In the genomic region with DNA sequence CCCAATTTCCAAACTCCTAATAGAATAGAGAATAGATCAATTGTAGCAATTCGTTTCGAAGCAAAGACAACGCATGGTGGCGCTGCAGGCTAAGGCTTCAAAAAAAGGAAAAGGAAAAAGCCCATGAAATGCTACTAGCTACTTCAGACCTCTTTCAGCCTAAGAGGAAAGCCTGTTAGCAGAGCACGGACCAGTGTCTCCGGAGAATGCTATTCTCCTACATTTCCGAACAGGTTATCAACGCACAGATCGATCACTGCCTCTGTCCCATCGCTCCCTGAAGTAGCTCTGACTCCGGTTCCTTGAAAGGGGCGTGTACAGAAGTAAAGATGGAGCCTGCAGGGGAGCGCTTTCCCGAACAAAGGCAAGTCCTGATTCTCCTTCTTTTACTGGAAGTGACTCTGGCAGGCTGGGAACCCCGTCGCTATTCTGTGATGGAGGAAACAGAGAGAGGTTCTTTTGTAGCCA, we compare ENCODE assay signal across 8 cellular contexts. TPM values are rescaled to one million over a fixed set of nuclear protein-coding genes. Genes with fewer than 3 reads are reported as not detected.
DNase-seq lines count a peak whose midpoint lies in the region; ATAC-seq and TF ChIP-seq lines count a peak whose summit lies in the region.

Gene PCDHB15, plus strand, starts transcription at position 146 of the 468 bp plus-strand sequence. Its CDS starts 184 bp downstream, at position 330.

- no peaks in the 10 kb centered on the region for H3K36me3 ChIP-seq in BE2C
- H3K36me3 ChIP-seq in muscle layer of duodenum (ENCODE audit: control insufficient read depth in 1 of 2, insufficient read depth in 2 of 2, low read length in 2 of 2) = peaks cover 0 to 27% of the 10 kb centered on the region in 2 donors

- H3K9me3 ChIP-seq in BE2C = no peaks in the 10 kb centered on the region; the same call in 1 of the 2 replicates
- peaks cover 59 to 93% of the 10 kb centered on the region in 2 donors for H3K9me3 ChIP-seq in muscle layer of duodenum (ENCODE audit: control insufficient read depth in 1 of 2, low read length in 2 of 2)

- DNase-seq in BE2C = peak; percentile 33
- no peak for DNase-seq in coronary artery (ENCODE audit: low spot score)
- no peak for DNase-seq in NCI-H1092 (lab: John Stamatoyannopoulos, UW)
- DNase-seq in NCI-H1436 treated with DMSO at 0.1 percent for 48 hours (lab: John Stamatoyannopoulos, UW) = no peak
- DNase-seq in SKM-1 (lab: John Stamatoyannopoulos, UW; ENCODE audit: unreplicated experiment) = no peak

- ATAC-seq in HG03565 (IDR thresholded peaks at IDR 0.05; ENCODE audit: unreplicated experiment) = no peak

- TF ChIP-seq CTCF in BE2C (IDR thresholded peaks at IDR 0.05; ENCODE audit: low read depth, low read length) (peak; percentile 45), coronary artery (IDR thresholded peaks at IDR 0.05) (no peak)

- H3K4me3 ChIP-seq in BE2C (ENCODE audit: low read depth, low read length) (peak within 1 kb of the TSS; percentile 12; the same call in 1 of the 2 replicates), coronary artery (peak within 1 kb of the TSS; percentile 55), muscle layer of duodenum (ENCODE audit: low read depth in 1 of 2, low read length in 2 of 2) (peak within 1 kb of the TSS; percentile 31 to 69)

- peak within 1 kb of the TSS in 1 of 2 donors; percentile 11 for H3K27ac ChIP-seq in coronary artery
- H3K27ac ChIP-seq in muscle layer of duodenum (ENCODE audit: low read length) = no peak within 1 kb of the TSS

- no peak for TF ChIP-seq EP300 in Ishikawa (IDR thresholded peaks at IDR 0.05; ENCODE audit: borderline replicate concordance)

- H3K27me3 ChIP-seq in BE2C (no peaks in the 10 kb centered on the region), muscle layer of duodenum (ENCODE audit: low read depth, low read length) (no peaks in the 10 kb centered on the region)

- H3K4me1 ChIP-seq in BE2C = no peaks in the 10 kb centered on the region
- no peaks in the 10 kb centered on the region for H3K4me1 ChIP-seq in muscle layer of duodenum (ENCODE audit: control insufficient read depth in 1 of 2, insufficient read depth in 2 of 2, low read length in 2 of 2)

- peak; percentile 38 for TF ChIP-seq RAD21 in Ishikawa (IDR thresholded peaks at IDR 0.05; ENCODE audit: low read depth)

TF ChIP-seq in Ishikawa, 13 proteins besides CTCF, POLR2A, EP300 and RAD21:
- TF ChIP-seq ZBTB7A (IDR thresholded peaks at IDR 0.05; ENCODE audit: low read depth) = no peak
- no peak for TF ChIP-seq TAF1 (IDR thresholded peaks at IDR 0.05; ENCODE audit: low read depth)
- no peak for TF ChIP-seq CREB1 (IDR thresholded peaks at IDR 0.05; ENCODE audit: low read depth)
- no peak for TF ChIP-seq REST (IDR thresholded peaks at IDR 0.05; ENCODE audit: low read depth)
- TF ChIP-seq TEAD4 (IDR thresholded peaks at IDR 0.05) = no peak
- no peak for TF ChIP-seq MAX (IDR thresholded peaks at IDR 0.05)
- no peak for TF ChIP-seq USF1 (IDR thresholded peaks at IDR 0.05)
- no peak for TF ChIP-seq NFIC (IDR thresholded peaks at IDR 0.05)
- no peak for TF ChIP-seq TCF12 (IDR thresholded peaks at IDR 0.05; ENCODE audit: low read depth)
- TF ChIP-seq YY1 (IDR thresholded peaks at IDR 0.05; ENCODE audit: low read depth) = no peak

RNA-seq across cellular contexts. Expression of gene PCDHB15, which starts in this region (rescaled TPM):
- 7.6 TPM for polyA plus RNA-seq in BE2C (2012; ENCODE audit: insufficient read depth, insufficient read length, low read depth)
